In genomic region chr2:242056026-242056425, GRCh38 we compare ENCODE assay signal across 26 cellular contexts.
"Had no signal": no experiment of that assay in that cellular context is flagged by ENCODE, and none has a peak within 500 bp of the region (broad histone marks: within the 10 kb centered on the region; RNA-seq: fewer than 3 reads in every experiment).

No MANE protein-coding gene starts in this region.

- DNase-seq: activated B cell treated with CpG ODN at 0.5 μM for 24 hours; activated CD4-positive, alpha-beta T cell treated with anti-CD3 and anti-CD28 coated beads for 48 hours; activated CD4-positive, alpha-beta T cell treated with anti-CD3 and anti-CD28 coated beads, Interleukin-2, amount 50 U/mL, for 1 hour; activated CD4-positive, alpha-beta T cell treated with anti-CD3 and anti-CD28 coated beads, Interleukin-2, amount 50 U/mL, for 48 hours; activated effector memory CD4-positive, alpha-beta T cell treated with anti-CD3 and anti-CD28 coated beads, Interleukin-2, amount 50 U/mL, for 16 hours; activated naive CD4-positive, alpha-beta T cell treated with anti-CD3 and anti-CD28 coated beads for 36 hours; activated naive CD8-positive, alpha-beta T cell treated with anti-CD3 and anti-CD28 coated beads for 36 hours; activated T-cell treated with anti-CD3 and anti-CD28 coated beads, Interleukin-2, amount 50 U/mL, for 1 hour; activated T-cell treated with anti-CD3 and anti-CD28 coated beads, Interleukin-2, amount 50 U/mL, for 48 hours; central memory CD4-positive, alpha-beta T cell; cerebellar nuclear complex; dorsolateral prefrontal cortex; effector memory CD4-positive, alpha-beta T cell; foreskin fibroblast; T-helper 1 cell; T-helper 17 cell; T1000; WERI-Rb-1 had no signal

- H3K27ac Mint-ChIP-seq: activated B cell treated with CpG ODN at 0.5 μM for 24 hours; activated naive CD4-positive, alpha-beta T cell treated with anti-CD3 and anti-CD28 coated beads for 36 hours; activated naive CD4-positive, alpha-beta T cell treated with anti-CD3 and anti-CD28 coated beads, Interleukin-2, amount 50 U/mL, for 24 hours; activated naive CD8-positive, alpha-beta T cell treated with anti-CD3 and anti-CD28 coated beads for 36 hours; activated T-helper 1 cell treated with anti-CD3 and anti-CD28 coated beads, Interleukin-12 subunit alpha, Interleukin-12 subunit beta, Interleukin-2, Interleukin-4 antibody, amounts not matched to agents 30 ng/mL and 10 ng/mL and 1 ng/mL, durations not matched to agents 14 hours and 24 hours and 36 hours; activated T-helper 2 cell treated with anti-CD3 and anti-CD28 coated beads, Interferon-gamma antibody, Interleukin-2, Interleukin-4, amounts not matched to agents 10 μg/mL and 5 μg/mL and 100 μg/mL, durations not matched to agents 14 hours and 24 hours and 36 hours; brain; dendritic cell treated with granulocyte-macrophage colony-stimulating factor and Interleukin-4, amounts not matched to agents 40 ng/mL and 50 ng/mL, for 4 days; endodermal cell; T-helper 17 cell; T-helper 2 cell treated with Interferon-gamma antibody and Interleukin-4, amounts not matched to agents 5 μg/mL and 100 μg/mL, for 36 hours had no signal

- H3K9me3 Mint-ChIP-seq: activated naive CD4-positive, alpha-beta T cell treated with anti-CD3 and anti-CD28 coated beads, Interleukin-2, amount 50 U/mL, for 24 hours; activated T-helper 1 cell treated with anti-CD3 and anti-CD28 coated beads, Interleukin-12 subunit alpha, Interleukin-12 subunit beta, Interleukin-2, Interleukin-4 antibody, amounts not matched to agents 30 ng/mL and 10 ng/mL and 1 ng/mL, durations not matched to agents 14 hours and 24 hours and 36 hours; activated T-helper 2 cell treated with anti-CD3 and anti-CD28 coated beads, Interferon-gamma antibody, Interleukin-2, Interleukin-4, amounts not matched to agents 10 μg/mL and 5 μg/mL and 100 μg/mL, durations not matched to agents 14 hours and 24 hours and 36 hours; dendritic cell treated with granulocyte-macrophage colony-stimulating factor and Interleukin-4, amounts not matched to agents 40 ng/mL and 50 ng/mL, for 4 days; T-helper 2 cell treated with Interferon-gamma antibody and Interleukin-4, amounts not matched to agents 5 μg/mL and 100 μg/mL, for 36 hours had no signal

- H3K36me3 Mint-ChIP-seq: activated naive CD4-positive, alpha-beta T cell treated with anti-CD3 and anti-CD28 coated beads, Interleukin-2, amount 50 U/mL, for 24 hours; activated naive CD8-positive, alpha-beta T cell treated with anti-CD3 and anti-CD28 coated beads for 36 hours; brain had no signal

- ATAC-seq: activated CD4-positive, CD25-positive, alpha-beta regulatory T cell treated with anti-CD3 and anti-CD28 coated beads, Interleukin-2, amount 50 U/mL, for 24 hours; T-helper 17 cell had no signal

- H3K4me1 Mint-ChIP-seq: activated B cell treated with CpG ODN at 0.5 μM for 24 hours; activated naive CD4-positive, alpha-beta T cell treated with anti-CD3 and anti-CD28 coated beads, Interleukin-2, amount 50 U/mL, for 24 hours; activated naive CD8-positive, alpha-beta T cell treated with anti-CD3 and anti-CD28 coated beads for 36 hours; endodermal cell had no signal

- H3K4me3 Mint-ChIP-seq: activated B cell treated with CpG ODN at 0.5 μM for 24 hours; activated naive CD4-positive, alpha-beta T cell treated with anti-CD3 and anti-CD28 coated beads for 36 hours; activated naive CD4-positive, alpha-beta T cell treated with anti-CD3 and anti-CD28 coated beads, Interleukin-2, amount 50 U/mL, for 24 hours; activated naive CD8-positive, alpha-beta T cell treated with anti-CD3 and anti-CD28 coated beads for 36 hours; activated T-helper 1 cell treated with anti-CD3 and anti-CD28 coated beads, Interleukin-12 subunit alpha, Interleukin-12 subunit beta, Interleukin-2, Interleukin-4 antibody, amounts not matched to agents 30 ng/mL and 10 ng/mL and 1 ng/mL, durations not matched to agents 14 hours and 24 hours and 36 hours; brain; dendritic cell treated with granulocyte-macrophage colony-stimulating factor and Interleukin-4, amounts not matched to agents 40 ng/mL and 50 ng/mL, for 4 days; endodermal cell; T-helper 17 cell; T-helper 2 cell treated with Interferon-gamma antibody and Interleukin-4, amounts not matched to agents 5 μg/mL and 100 μg/mL, for 36 hours had no signal
